In the genomic region with DNA sequence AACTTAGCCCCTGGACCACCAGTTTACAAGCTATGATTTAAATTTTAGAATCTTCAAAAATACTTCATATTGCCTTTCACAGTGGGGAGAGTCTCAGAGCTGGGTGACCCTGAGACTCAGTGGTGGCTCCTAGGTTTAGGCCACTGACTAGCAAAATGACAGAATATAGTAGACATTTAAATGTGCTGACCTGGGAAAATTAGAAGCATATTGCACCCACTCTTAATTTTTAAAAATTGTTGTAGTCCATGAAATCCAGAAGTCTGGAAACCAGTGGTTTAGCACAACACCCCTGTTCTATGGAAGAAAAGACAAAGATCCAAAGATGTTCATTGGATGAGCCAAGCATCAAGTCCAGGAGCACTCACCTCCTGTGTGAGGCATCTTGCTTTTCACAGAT, we compare ENCODE assay signal across 36 cellular contexts.
A peak's percentile ranks its signal among the peaks of the same experiment; 100 is the strongest.
DNase-seq lines count a peak whose midpoint lies in the region; ATAC-seq, FAIRE-seq and TF ChIP-seq lines count a peak whose summit lies in the region.
"Had no signal": no experiment of that assay in that cellular context is flagged by ENCODE, and none has a peak within 500 bp of the region (broad histone marks: within the 10 kb centered on the region; RNA-seq: fewer than 3 reads in every experiment).

No MANE protein-coding gene starts in this region.

- no peak overlapping the region for H4K91ac ChIP-seq in IMR-90 (ENCODE audit: insufficient read depth, low read depth, low read length)

- POLR2A ChIA-PET in HepG2 (lab: Yijun Ruan, JAX) (no interaction called here), A549 (lab: Yijun Ruan, JAX) (no interaction called here), IMR-90 (lab: Charles Lee; ENCODE audit: unreplicated experiment) (no interaction called here)

- H3K27ac Mint-ChIP-seq in natural killer cell: no peak overlapping the region
- H3K27ac Mint-ChIP-seq: B cell; CD14-positive monocyte; CD4-positive, alpha-beta memory T cell; CD4-positive, alpha-beta T cell; CD4-positive, CD25-positive, alpha-beta regulatory T cell; CD8-positive, alpha-beta memory T cell; CD8-positive, alpha-beta T cell had no signal

- H3K79me1 ChIP-seq in IMR-90 (ENCODE audit: low read depth in 1 of 2, low read length in 2 of 2): no peaks in the 10 kb centered on the region

- peaks cover 2% of the 10 kb centered on the region; the same call in 1 of the 2 replicates for H3K9me1 ChIP-seq in IMR-90 (ENCODE audit: insufficient read depth, low read length)

- H3K4me3 ChIP-seq in HepG2 (replicated peaks in 1 of 3; ENCODE audit: insufficient read depth in 1 of 3, low read depth in 2 of 3, low read length in 3 of 3) (no peak overlapping the region), right lobe of liver (no peak overlapping the region), A549 (no peak overlapping the region), IMR-90 (ENCODE audit: insufficient read depth, low read depth, low read length) (no peak overlapping the region)
- H3K4me3 ChIP-seq: BLaER1; BLaER1 treated with 17β-estradiol and CSF1 and Interleukin-3, amounts not matched to agents 10 nM and 100 nM had no signal

- no peak overlapping the region for H4K5ac ChIP-seq in IMR-90 (ENCODE audit: low read depth, low read length)

- peaks cover 6% of the 10 kb centered on the region in 2 donors for H3K9me3 Mint-ChIP-seq in natural killer cell
- H3K9me3 Mint-ChIP-seq: CD8-positive, alpha-beta T cell had no signal

- H3K27me3 ChIP-seq in HepG2 (ENCODE audit: control insufficient read depth in 1 of 2, insufficient read depth in 2 of 2, low read length in 2 of 2) (0 out of 5 replicates have a peak, but pooled peaks cover 0 to 3% of the 10 kb centered on the region in 2 experiments), right lobe of liver (no peaks in the 10 kb centered on the region), IMR-90 (ENCODE audit: control insufficient read depth, insufficient read depth, low read length) (no peaks in the 10 kb centered on the region)
- H3K27me3 ChIP-seq: BE2C; BLaER1; BLaER1 treated with 17β-estradiol and CSF1 and Interleukin-3, amounts not matched to agents 10 nM and 100 nM had no signal

- intact Hi-C loops in HepG2 (cut with micrococcal nuclease; ENCODE audit: unreplicated experiment) (no loop called here), right lobe of liver (cut with DNase I) (no loop called here), IMR-90 (cut with micrococcal nuclease) (no loop called here), natural killer cell (cut with micrococcal nuclease) (no loop called here)

- TF ChIP-seq CTCF in HepG2 (CRISPR knock-in tag; IDR thresholded peaks at IDR 0.05): no peak
- TF ChIP-seq CTCF in right lobe of liver (IDR thresholded peaks at IDR 0.05): no peak
- TF ChIP-seq CTCF in A549 (IDR thresholded peaks at IDR 0.05): no peak
- no peak for TF ChIP-seq CTCF in IMR-90 (conservative IDR thresholded peaks at IDR 0.05; ENCODE audit: low read depth, low read length)
- no peak for TF ChIP-seq CTCF in natural killer cell (IDR thresholded peaks at IDR 0.05)

- H2BK5ac ChIP-seq in IMR-90 (ENCODE audit: low read depth, low read length, poor library complexity, severe bottlenecking): no peak overlapping the region

- CTCF ChIA-PET in HepG2 (lab: Yijun Ruan, JAX; ENCODE audit: low intra/inter-chr PET ratio, low total read pairs): no interaction called here
- CTCF ChIA-PET in A549 (lab: Yijun Ruan, JAX): no interaction called here
- CTCF ChIA-PET in IMR-90 (lab: Yijun Ruan, JAX): interaction anchor here (0.6 kb wide), 1 partner anchor 8 kb away, joined by 5 read pairs; no protein-coding TSS in a partner anchor

- no peak overlapping the region for H3K56ac ChIP-seq in IMR-90 (ENCODE audit: extremely low read depth, insufficient read depth, low read length)

- no peak overlapping the region for H2AK5ac ChIP-seq in IMR-90 (ENCODE audit: low read depth, low read length)

- no peak overlapping the region for H3K23ac ChIP-seq in IMR-90 (ENCODE audit: low read depth, low read length)

- no peak for TF ChIP-seq RAD21 in HepG2 (CRISPR knock-in tag; IDR thresholded peaks at IDR 0.05)
- TF ChIP-seq RAD21 in A549 (conservative IDR thresholded peaks at IDR 0.05 in 1 of 2, IDR thresholded peaks at IDR 0.05 in 1 of 2): no peak
- TF ChIP-seq RAD21 in IMR-90 (IDR thresholded peaks at IDR 0.05; ENCODE audit: low read length): no peak

- H3K36me3 ChIP-seq in HepG2 (replicated peaks in 1 of 2; ENCODE audit: control insufficient read depth in 1 of 2, insufficient read depth in 2 of 2, low read length in 2 of 2) (no peaks in the 10 kb centered on the region), right lobe of liver (no peaks in the 10 kb centered on the region), IMR-90 (ENCODE audit: control insufficient read depth, insufficient read depth, low read length) (no peaks in the 10 kb centered on the region)
- H3K36me3 ChIP-seq: BE2C; BLaER1; BLaER1 treated with 17β-estradiol and CSF1 and Interleukin-3, amounts not matched to agents 10 nM and 100 nM had no signal

- dilution Hi-C loops in IMR-90 (cut with HindIII; ENCODE audit: low sequenced_read_pairs, unreplicated experiment): no loop called here

- H2BK15ac ChIP-seq in IMR-90 (ENCODE audit: low read depth, low read length): 0 out of 3 replicates have a peak overlapping the region, but pooled peaks have one; percentile 85

- no peak for TF ChIP-seq EP300 in HepG2 (IDR thresholded peaks at IDR 0.05; ENCODE audit: low read depth in 2 of 2, low read length in 2 of 2)
- TF ChIP-seq EP300 in HepG2 (CRISPR knock-in tag; IDR thresholded peaks at IDR 0.05; ENCODE audit: borderline replicate concordance): no peak
- no peak for TF ChIP-seq EP300 in A549 (IDR thresholded peaks at IDR 0.05)

- H3K27ac ChIP-seq in HepG2 (ENCODE audit: extremely low read length, insufficient read depth, low read length) (no peak overlapping the region), right lobe of liver (no peak overlapping the region), A549 (peak overlapping the region in 1 of 2 experiments; percentile 59; a peak in 3 of 6 replicates), IMR-90 (ENCODE audit: insufficient read depth, low read length) (no peak overlapping the region)
- H3K27ac ChIP-seq: 22Rv1; BLaER1; BLaER1 treated with 17β-estradiol and CSF1 and Interleukin-3, amounts not matched to agents 10 nM and 100 nM; C4-2B had no signal

- H3K4me1 ChIP-seq in HepG2 (ENCODE audit: insufficient read depth, low read length): no peaks in the 10 kb centered on the region
- no peaks in the 10 kb centered on the region for H3K4me1 ChIP-seq in right lobe of liver
- peaks cover 14% of the 10 kb centered on the region for H3K4me1 ChIP-seq in A549
- H3K4me1 ChIP-seq in IMR-90 (ENCODE audit: control insufficient read depth, insufficient read depth, low read length): peaks cover 4% of the 10 kb centered on the region
- H3K4me1 ChIP-seq: BE2C; BLaER1; BLaER1 treated with 17β-estradiol and CSF1 and Interleukin-3, amounts not matched to agents 10 nM and 100 nM; Caco-2 had no signal

- H4K20me1 ChIP-seq in HepG2 (ENCODE audit: insufficient read depth, low read length) (no peaks in the 10 kb centered on the region), IMR-90 (ENCODE audit: insufficient read depth, low read length) (no peaks in the 10 kb centered on the region)
- H4K20me1 ChIP-seq: BLaER1; BLaER1 treated with 17β-estradiol and CSF1 and Interleukin-3, amounts not matched to agents 10 nM and 100 nM had no signal

- TF ChIP-seq POLR2A in HepG2 (IDR thresholded peaks at IDR 0.05; ENCODE audit: insufficient read depth in 1 of 2, low read depth in 2 of 2, low read length in 2 of 2) (no peak), right lobe of liver (IDR thresholded peaks at IDR 0.05) (no peak), A549 (IDR thresholded peaks at IDR 0.05; ENCODE audit: low read length) (no peak), H54 (IDR thresholded peaks at IDR 0.05; ENCODE audit: low read depth, low read length) (no peak), IMR-90 (IDR thresholded peaks at IDR 0.05; ENCODE audit: low read depth, low read length) (no peak)

- H3K36me3 Mint-ChIP-seq in natural killer cell: no peaks in the 10 kb centered on the region
- H3K36me3 Mint-ChIP-seq: CD14-positive monocyte; CD4-positive, alpha-beta memory T cell; CD4-positive, CD25-positive, alpha-beta regulatory T cell; CD8-positive, alpha-beta memory T cell; CD8-positive, alpha-beta T cell had no signal

- H3K27me3 Mint-ChIP-seq in natural killer cell (ENCODE audit: low read depth in 2 of 2): no peaks in the 10 kb centered on the region
- H3K27me3 Mint-ChIP-seq: B cell; CD4-positive, alpha-beta memory T cell; CD4-positive, alpha-beta T cell; CD8-positive, alpha-beta memory T cell had no signal

- DNase-seq in HepG2 (ENCODE audit: low spot score) (no peak), right lobe of liver (no peak), A549 (ENCODE audit: low read depth in 1 of 2, low spot score in 1 of 2) (no peak), H54 (ENCODE audit: insufficient read length, low spot score) (no peak), IMR-90 (no peak), natural killer cell (no peak), germinal center (ENCODE audit: low spot score) (no peak)
- DNase-seq: 8988T; ACHN; AML-193; BE2C; C1 segment of cervical spinal cord; Caco-2; Calu3; CD4-positive, alpha-beta memory T cell; CD4-positive, alpha-beta T cell; CD4-positive, CD25-positive, alpha-beta regulatory T cell; CD8-positive, alpha-beta memory T cell; CD8-positive, alpha-beta T cell; COR-L47; DMS 273 treated with DMSO at 0.1 percent for 48 hours; DMS153; DMS53; DMS79; DMS79 treated with DMSO at 0.1 percent for 48 hours; DND-41; EL had no signal

- H3K4ac ChIP-seq in IMR-90 (ENCODE audit: low read depth, low read length): no peak overlapping the region

- H3K4me1 Mint-ChIP-seq in natural killer cell: no peaks in the 10 kb centered on the region
- H3K4me1 Mint-ChIP-seq: B cell; CD14-positive monocyte; CD4-positive, alpha-beta memory T cell; CD4-positive, CD25-positive, alpha-beta regulatory T cell; CD8-positive, alpha-beta memory T cell had no signal

- H3K4me2 ChIP-seq in HepG2 (ENCODE audit: low read depth, low read length) (no peak overlapping the region), A549 (no peak overlapping the region), IMR-90 (ENCODE audit: low read depth, low read length) (no peak overlapping the region)
- H3K4me2 ChIP-seq: BLaER1; BLaER1 treated with 17β-estradiol and CSF1 and Interleukin-3, amounts not matched to agents 10 nM and 100 nM had no signal

- H2AFZ ChIP-seq in HepG2 (ENCODE audit: low read length): no peak overlapping the region
- H2AFZ ChIP-seq in IMR-90 (replicated peaks; ENCODE audit: low read length, poor library complexity): no peak overlapping the region

- peak overlapping the region; percentile 25; the same call in 1 of the 2 replicates for H3K18ac ChIP-seq in IMR-90 (ENCODE audit: low read depth, low read length)

- no peaks in the 10 kb centered on the region for H3K79me2 ChIP-seq in HepG2 (ENCODE audit: insufficient read depth, low read length)

- H2BK120ac ChIP-seq in IMR-90 (ENCODE audit: low read depth, low read length): no peak overlapping the region

- H4K8ac ChIP-seq in IMR-90 (ENCODE audit: low read depth in 2 of 2, low read length in 2 of 2): no peak overlapping the region

- no peak overlapping the region for H3K14ac ChIP-seq in IMR-90 (replicated peaks; ENCODE audit: low read depth, low read length)

- no peak overlapping the region for H3K4me3 Mint-ChIP-seq in natural killer cell
- H3K4me3 Mint-ChIP-seq: B cell; CD14-positive monocyte; CD4-positive, alpha-beta memory T cell; CD4-positive, alpha-beta T cell; CD4-positive, CD25-positive, alpha-beta regulatory T cell; CD8-positive, alpha-beta memory T cell; CD8-positive, alpha-beta T cell had no signal

- no TSS peak for BruUV-seq in HepG2 (replicated peaks; lab: Mats Ljungman, UMichigan)
- no TSS peak for BruUV-seq in IMR-90 (replicated peaks; lab: Mats Ljungman, UMichigan)

- no peak overlapping the region for H2AK9ac ChIP-seq in IMR-90 (replicated peaks; ENCODE audit: low read depth, low read length, poor library complexity)

- H3K9ac ChIP-seq in HepG2 (ENCODE audit: insufficient read depth, low read depth, low read length) (no peak overlapping the region), IMR-90 (ENCODE audit: low read depth, low read length) (no peak overlapping the region)
- H3K9ac ChIP-seq: BLaER1; BLaER1 treated with 17β-estradiol and CSF1 and Interleukin-3, amounts not matched to agents 10 nM and 100 nM had no signal

- H2BK20ac ChIP-seq in IMR-90 (ENCODE audit: low read depth, low read length): no peak overlapping the region

- ATAC-seq in HepG2 (no peak), right lobe of liver (no peak), A549 (no peak), IMR-90 (ENCODE audit: low read depth) (no peak), HG02981 (IDR thresholded peaks at IDR 0.05; ENCODE audit: unreplicated experiment) (no peak), natural killer cell (no peak)
- ATAC-seq: CD8-positive, alpha-beta T cell had no signal

- in situ Hi-C loops in HepG2 (cut with HindIII; ENCODE audit: extremely low pct_ligation_motif_present, low pct_unique_long_range_greater_than_20kb) (no loop called here), IMR-90 (cut with MboI; ENCODE audit: low sequenced_read_pairs) (no loop called here)

- H3K9me3 ChIP-seq in HepG2 (ENCODE audit: low read length) (no peaks in the 10 kb centered on the region), right lobe of liver (no peaks in the 10 kb centered on the region), A549 (no peaks in the 10 kb centered on the region), IMR-90 (ENCODE audit: control insufficient read depth, insufficient read depth, low read length) (no peaks in the 10 kb centered on the region)
- H3K9me3 ChIP-seq: BE2C; BLaER1; BLaER1 treated with 17β-estradiol and CSF1 and Interleukin-3, amounts not matched to agents 10 nM and 100 nM; Caco-2 had no signal

- FAIRE-seq in HepG2 (lab: Jason Lieb, UNC) (no peak), A549 (lab: Jason Lieb, UNC) (no peak), H54 (lab: Jason Lieb, UNC) (peak; percentile 45)
- FAIRE-seq: A204.1, D721Med had no signal
